Comparison of ENCODE assay signal across 19 cellular contexts in genomic region chr2:36555789-36556188, GRCh38.
"Had no signal": no experiment of that assay in that cellular context is flagged by ENCODE, and none has a peak within 500 bp of the region (broad histone marks: within the 10 kb centered on the region; RNA-seq: fewer than 3 reads in every experiment).

No MANE protein-coding gene starts in this region.

- H3K27me3 ChIP-seq: adrenal gland, colonic mucosa, esophagus muscularis mucosa had no signal

- H3K27ac Mint-ChIP-seq: activated CD4-positive, alpha-beta memory T cell treated with anti-CD3 and anti-CD28 coated beads for 36 hours; activated CD4-positive, alpha-beta T cell treated with anti-CD3 and anti-CD28 coated beads for 36 hours; activated CD8-positive, alpha-beta memory T cell treated with anti-CD3 and anti-CD28 coated beads, Interleukin-2, amount 10 ng/mL, durations not matched to agents 7 days and 5 days; naive thymus-derived CD4-positive, alpha-beta T cell; stimulated activated naive CD8-positive, alpha-beta T cell treated with anti-CD3 and anti-CD28 coated beads, Interleukin-15, Interleukin-2, amounts not matched to agents 100 ng/mL and 50 ng/mL, for 24 hours had no signal

- H3K4me3 Mint-ChIP-seq: activated CD4-positive, alpha-beta memory T cell treated with anti-CD3 and anti-CD28 coated beads for 36 hours; activated CD4-positive, alpha-beta T cell treated with anti-CD3 and anti-CD28 coated beads for 36 hours; activated CD8-positive, alpha-beta memory T cell treated with anti-CD3 and anti-CD28 coated beads, Interleukin-2, amount 10 ng/mL, durations not matched to agents 7 days and 5 days; naive thymus-derived CD4-positive, alpha-beta T cell; stimulated activated naive CD8-positive, alpha-beta T cell treated with anti-CD3 and anti-CD28 coated beads, Interleukin-15, Interleukin-2, amounts not matched to agents 100 ng/mL and 50 ng/mL, for 24 hours had no signal

- H3K4me1 Mint-ChIP-seq: activated CD4-positive, alpha-beta T cell treated with anti-CD3 and anti-CD28 coated beads for 36 hours; activated CD8-positive, alpha-beta memory T cell treated with anti-CD3 and anti-CD28 coated beads, Interleukin-2, amount 10 ng/mL, durations not matched to agents 7 days and 5 days had no signal

- H3K4me3 ChIP-seq: adrenal gland, colonic mucosa, esophagus muscularis mucosa, left ventricle myocardium inferior, mucosa of descending colon, smooth muscle cell had no signal

- ATAC-seq: activated CD4-positive, alpha-beta T cell treated with anti-CD3 and anti-CD28 coated beads for 36 hours; activated CD8-positive, alpha-beta memory T cell treated with anti-CD3 and anti-CD28 coated beads, Interleukin-2, amount 10 ng/mL, durations not matched to agents 7 days and 5 days; mucosa of descending colon; naive thymus-derived CD4-positive, alpha-beta T cell; right cardiac atrium had no signal

- H3K9me3 ChIP-seq: adrenal gland, colonic mucosa, esophagus muscularis mucosa, left ventricle myocardium inferior, mucosa of descending colon had no signal

- H3K27ac ChIP-seq: adrenal gland, colonic mucosa, left ventricle myocardium inferior, VCaP had no signal

- H3K36me3 ChIP-seq: colonic mucosa had no signal

- DNase-seq: activated CD4-positive, alpha-beta memory T cell treated with anti-CD3 and anti-CD28 coated beads for 36 hours; activated CD4-positive, alpha-beta T cell treated with anti-CD3 and anti-CD28 coated beads for 36 hours; activated CD8-positive, alpha-beta memory T cell treated with anti-CD3 and anti-CD28 coated beads, Interleukin-2, amount 10 ng/mL, durations not matched to agents 7 days and 5 days; activated effector memory CD4-positive, alpha-beta T cell treated with Interleukin-2 at 50 U/mL for 16 hours; activated naive CD4-positive, alpha-beta T cell treated with anti-CD3 and anti-CD28 coated beads, Interleukin-2, amount 50 U/mL, for 16 hours; activated T-cell treated with anti-CD3 and anti-CD28 coated beads, Interleukin-2, amount 50 U/mL, for 1 hour; adrenal gland; caudate nucleus; colonic mucosa; hypothalamus; left ventricle myocardium inferior; mucosa of descending colon; naive thymus-derived CD4-positive, alpha-beta T cell; right cardiac atrium had no signal

- H3K4me2 ChIP-seq: smooth muscle cell had no signal

- H3K9me3 Mint-ChIP-seq: activated CD4-positive, alpha-beta memory T cell treated with anti-CD3 and anti-CD28 coated beads for 36 hours; naive thymus-derived CD4-positive, alpha-beta T cell; stimulated activated naive CD8-positive, alpha-beta T cell treated with anti-CD3 and anti-CD28 coated beads, Interleukin-15, Interleukin-2, amounts not matched to agents 100 ng/mL and 50 ng/mL, for 24 hours had no signal

- H3K4me1 ChIP-seq: adrenal gland, colonic mucosa had no signal

- H3K27me3 Mint-ChIP-seq: activated CD4-positive, alpha-beta memory T cell treated with anti-CD3 and anti-CD28 coated beads for 36 hours; activated CD4-positive, alpha-beta T cell treated with anti-CD3 and anti-CD28 coated beads for 36 hours; activated CD8-positive, alpha-beta memory T cell treated with anti-CD3 and anti-CD28 coated beads, Interleukin-2, amount 10 ng/mL, durations not matched to agents 7 days and 5 days; naive thymus-derived CD4-positive, alpha-beta T cell; stimulated activated naive CD8-positive, alpha-beta T cell treated with anti-CD3 and anti-CD28 coated beads, Interleukin-15, Interleukin-2, amounts not matched to agents 100 ng/mL and 50 ng/mL, for 24 hours had no signal

- FAIRE-seq: urothelium cell line had no signal
